Comparison of ENCODE assay signal across 14 cellular contexts in genomic region chr2:12498703-12499102, GRCh38.
DNase-seq lines count a peak whose midpoint lies in the region; ATAC-seq and TF ChIP-seq lines count a peak whose summit lies in the region.
"Had no signal": no experiment of that assay in that cellular context is flagged by ENCODE, and none has a peak within 500 bp of the region (broad histone marks: within the 10 kb centered on the region; RNA-seq: fewer than 3 reads in every experiment).

No MANE protein-coding gene starts in this region.

- peak; percentile 65 for DNase-seq in Daoy (ENCODE audit: low read depth)
- peak; percentile 74 for DNase-seq in IMR-90
- peak; percentile 40 for DNase-seq in choroid plexus epithelial cell (ENCODE audit: low read depth)
- peak; percentile 96 for DNase-seq in myocyte (ENCODE audit: low read depth)
- DNase-seq in activated T-cell treated with anti-CD3 and anti-CD28 coated beads, Interleukin-2, amount 50 U/mL, for 1 hour = no peak
- no peak for DNase-seq in activated effector memory CD4-positive, alpha-beta T cell treated with anti-CD3 and anti-CD28 coated beads, Interleukin-2, amount 50 U/mL, for 16 hours
- DNase-seq: activated CD4-positive, alpha-beta T cell treated with anti-CD3 and anti-CD28 coated beads for 1 hour; activated gamma-delta T cell treated with Interleukin-2 at 50 U/mL for 16 hours; cortex of kidney; NCI-H226; RPMI8226 had no signal

- H3K4me1 ChIP-seq in IMR-90 (ENCODE audit: control insufficient read depth, insufficient read depth, low read length) = peaks cover 3% of the 10 kb centered on the region; the same call in 1 of the 2 replicates

- H2BK120ac ChIP-seq in IMR-90 (ENCODE audit: low read depth, low read length) = no peak overlapping the region

- no peak overlapping the region for H3K4ac ChIP-seq in IMR-90 (ENCODE audit: low read depth, low read length)

- in situ Hi-C loops in IMR-90 (cut with MboI; ENCODE audit: low sequenced_read_pairs) = no loop called here

- H3K27ac ChIP-seq in IMR-90 (ENCODE audit: insufficient read depth, low read length) = no peak overlapping the region
- H3K27ac ChIP-seq: hepatocyte had no signal

- H3K18ac ChIP-seq in IMR-90 (ENCODE audit: low read depth, low read length) = peak overlapping the region; percentile 11; the same call in 1 of the 2 replicates

- H2BK15ac ChIP-seq in IMR-90 (ENCODE audit: low read depth, low read length) = no peak overlapping the region

- peak overlapping the region; percentile 22; the same call in 1 of the 2 replicates for H3K14ac ChIP-seq in IMR-90 (replicated peaks; ENCODE audit: low read depth, low read length)

- TF ChIP-seq RAD21 in IMR-90 (IDR thresholded peaks at IDR 0.05; ENCODE audit: low read length) = no peak

- no peak for TF ChIP-seq POLR2A in IMR-90 (IDR thresholded peaks at IDR 0.05; ENCODE audit: low read depth, low read length)

- CTCF ChIA-PET in IMR-90 (lab: Yijun Ruan, JAX) = interaction anchor here (0.5 to 1.1 kb wide), 2 partner anchors 33 to 348 kb away, joined by 3 to 5 read pairs; no protein-coding TSS in a partner anchor

- H3K9me1 ChIP-seq in IMR-90 (ENCODE audit: insufficient read depth, low read length) = no peaks in the 10 kb centered on the region; the same call in 1 of the 2 replicates

- BruUV-seq in IMR-90 (replicated peaks; lab: Mats Ljungman, UMichigan) = no TSS peak

- dilution Hi-C loops in IMR-90 (cut with HindIII; ENCODE audit: low sequenced_read_pairs, unreplicated experiment) = no loop called here

- no peak overlapping the region for H3K9ac ChIP-seq in IMR-90 (ENCODE audit: low read depth, low read length)

- H3K27me3 ChIP-seq in IMR-90 (ENCODE audit: control insufficient read depth, insufficient read depth, low read length) = no peaks in the 10 kb centered on the region
- H3K27me3 ChIP-seq: hepatocyte had no signal

- no peak overlapping the region for H3K4me2 ChIP-seq in IMR-90 (ENCODE audit: low read depth, low read length)
- H3K4me2 ChIP-seq: hepatocyte had no signal

- H2AK9ac ChIP-seq in IMR-90 (replicated peaks; ENCODE audit: low read depth, low read length, poor library complexity) = no peak overlapping the region

- H4K5ac ChIP-seq in IMR-90 (ENCODE audit: low read depth, low read length) = no peak overlapping the region

- ATAC-seq in IMR-90 (ENCODE audit: low read depth) = peak; percentile 78
- ATAC-seq in GM21723 (IDR thresholded peaks at IDR 0.05; ENCODE audit: unreplicated experiment) = no peak
- no peak for ATAC-seq in HG03045 (IDR thresholded peaks at IDR 0.05; ENCODE audit: unreplicated experiment)

- no peak overlapping the region for H2BK5ac ChIP-seq in IMR-90 (ENCODE audit: low read depth, low read length, poor library complexity, severe bottlenecking)

- no peaks in the 10 kb centered on the region for H3K79me1 ChIP-seq in IMR-90 (ENCODE audit: low read depth in 1 of 2, low read length in 2 of 2)

- H3K4me3 ChIP-seq in IMR-90 (ENCODE audit: insufficient read depth, low read depth, low read length) (no peak overlapping the region), choroid plexus epithelial cell (ENCODE audit: low read depth, low read length) (no peak overlapping the region)
- H3K4me3 ChIP-seq: hepatocyte had no signal

- intact Hi-C loops in IMR-90 (cut with micrococcal nuclease) = no loop called here

- POLR2A ChIA-PET in IMR-90 (lab: Charles Lee; ENCODE audit: unreplicated experiment) = no interaction called here

- no peak overlapping the region for H2AK5ac ChIP-seq in IMR-90 (ENCODE audit: low read depth, low read length)

- no peak overlapping the region for H3K23ac ChIP-seq in IMR-90 (ENCODE audit: low read depth, low read length)

- no peaks in the 10 kb centered on the region for H3K36me3 ChIP-seq in IMR-90 (ENCODE audit: control insufficient read depth, insufficient read depth, low read length)

- H3K56ac ChIP-seq in IMR-90 (ENCODE audit: extremely low read depth, insufficient read depth, low read length) = no peak overlapping the region

- peak overlapping the region; percentile 10; the same call in 1 of the 2 replicates for H2BK20ac ChIP-seq in IMR-90 (ENCODE audit: low read depth, low read length)

- H2AFZ ChIP-seq in IMR-90 (replicated peaks; ENCODE audit: low read length, poor library complexity) = no peak overlapping the region
- H2AFZ ChIP-seq: hepatocyte had no signal

- H4K20me1 ChIP-seq in IMR-90 (ENCODE audit: insufficient read depth, low read length) = no peaks in the 10 kb centered on the region

- no peak overlapping the region for H4K91ac ChIP-seq in IMR-90 (ENCODE audit: insufficient read depth, low read depth, low read length)

- WGBS in IMR-90 (ENCODE audit: extremely low coverage in 2 of 2, insufficient read length in 1 of 2), 2 experiments = 100% methylated on average over 1 of the region's 1 CpG; no CpG with 5 or more reads in 1 of the 2 experiments

- no peaks in the 10 kb centered on the region for H3K9me3 ChIP-seq in IMR-90 (ENCODE audit: control insufficient read depth, insufficient read depth, low read length)

- TF ChIP-seq CTCF in IMR-90 (conservative IDR thresholded peaks at IDR 0.05; ENCODE audit: low read depth, low read length) (no peak), choroid plexus epithelial cell (conservative IDR thresholded peaks at IDR 0.05; ENCODE audit: low read depth, low read length) (no peak)

- H4K8ac ChIP-seq in IMR-90 (ENCODE audit: low read depth in 2 of 2, low read length in 2 of 2) = no peak overlapping the region

TF ChIP-seq in IMR-90, 13 proteins besides CTCF, POLR2A, EP300 and RAD21:
- no peak for TF ChIP-seq ELK1 (IDR thresholded peaks at IDR 0.05; ENCODE audit: borderline replicate concordance, low read depth, low read length)
- no peak for TF ChIP-seq MAFK (IDR thresholded peaks at IDR 0.05; ENCODE audit: low read depth, low read length)
- TF ChIP-seq NFE2L2 (IDR thresholded peaks at IDR 0.05; ENCODE audit: low read depth, low read length) = no peak
- TF ChIP-seq CHD1 (IDR thresholded peaks at IDR 0.05; ENCODE audit: low read depth, low read length) = no peak
- TF ChIP-seq MXI1 (IDR thresholded peaks at IDR 0.05; ENCODE audit: borderline replicate concordance, low read depth, low read length) = no peak
- TF ChIP-seq RFX5 (IDR thresholded peaks at IDR 0.05; ENCODE audit: low read depth, low read length) = no peak
- TF ChIP-seq CEBPB (IDR thresholded peaks at IDR 0.05; ENCODE audit: low read depth, low read length) = no peak
- TF ChIP-seq USF2 (IDR thresholded peaks at IDR 0.05; ENCODE audit: low read depth, low read length) = no peak
- TF ChIP-seq MAZ (IDR thresholded peaks at IDR 0.05; ENCODE audit: borderline replicate concordance, low read depth, low read length) = no peak
- no peak; the same call in 1 of the 2 replicates for TF ChIP-seq FOS (IDR thresholded peaks at IDR 0.05; ENCODE audit: low read depth, low read length)
- TF ChIP-seq SMC3 (IDR thresholded peaks at IDR 0.05; ENCODE audit: low read depth, low read length) = no peak
- TF ChIP-seq RCOR1 (IDR thresholded peaks at IDR 0.05; ENCODE audit: insufficient replicate concordance, low read length) = no peak
- no peak for TF ChIP-seq BHLHE40 (IDR thresholded peaks at IDR 0.05; ENCODE audit: low read depth, low read length)

Comparison
In these comparisons a context has a peak if more than half of its experiments do, and no peak if none do; other contexts are left out.
1. DNase-seq: peak in Daoy (single experiment), IMR-90 (single experiment), choroid plexus epithelial cell (single experiment) and myocyte (single experiment); none in activated T-cell treated with anti-CD3 and anti-CD28 coated beads, Interleukin-2, amount 50 U/mL, for 1 hour (single experiment) and activated effector memory CD4-positive, alpha-beta T cell treated with anti-CD3 and anti-CD28 coated beads, Interleukin-2, amount 50 U/mL, for 16 hours (single experiment).